Comparison of ENCODE assay signal across 17 cellular contexts in the genomic region with DNA sequence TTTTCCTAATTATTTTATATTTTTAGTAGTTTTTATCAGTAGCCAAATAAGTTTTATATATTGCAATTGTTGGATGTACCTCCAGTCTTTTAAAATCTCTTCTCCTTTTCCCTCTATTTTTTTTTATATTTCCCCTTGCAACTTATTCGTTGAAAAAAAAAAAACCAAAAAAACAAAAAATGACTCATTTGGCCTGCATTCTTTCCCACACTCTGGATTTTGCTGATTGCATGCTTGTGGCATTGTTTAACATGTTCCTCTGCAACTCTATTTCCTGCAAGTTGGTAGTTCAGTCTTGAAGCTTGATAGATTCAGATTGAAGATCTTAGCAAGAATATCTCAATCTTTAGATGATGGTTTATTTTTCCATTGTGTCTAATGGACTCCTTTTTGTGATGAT.
A peak's percentile ranks its signal among the peaks of the same experiment; 100 is the strongest.
DNase-seq lines count a peak whose midpoint lies in the region; ATAC-seq and FAIRE-seq lines count a peak whose summit lies in the region.
"Had no signal": no experiment of that assay in that cellular context is flagged by ENCODE, and none has a peak within 500 bp of the region (broad histone marks: within the 10 kb centered on the region; RNA-seq: fewer than 3 reads in every experiment).

No MANE protein-coding gene starts in this region.

- H3K27me3 Mint-ChIP-seq in activated T-cell treated with anti-CD3 and anti-CD28 coated beads, Interleukin-2, amount 50 U/mL, for 4 hours (ENCODE audit: low read depth), result no peaks in the 10 kb centered on the region
- H3K27me3 Mint-ChIP-seq: stimulated activated naive CD8-positive, alpha-beta T cell treated with anti-CD3 and anti-CD28 coated beads, Interleukin-15, amount 100 ng/mL, for 72 hours had no signal

- peak; percentile 93 for FAIRE-seq in RCC 7860 (lab: Jason Lieb, UNC)
- peak; percentile 74 for FAIRE-seq in endometrium (lab: Jason Lieb, UNC)

- no peaks in the 10 kb centered on the region for H3K4me1 Mint-ChIP-seq in activated T-cell treated with anti-CD3 and anti-CD28 coated beads, Interleukin-2, amount 50 U/mL, for 4 hours (ENCODE audit: low read depth)
- H3K4me1 Mint-ChIP-seq: CD8-positive, alpha-beta memory T cell; stimulated activated naive CD8-positive, alpha-beta T cell treated with anti-CD3 and anti-CD28 coated beads, Interleukin-15, amount 100 ng/mL, for 72 hours had no signal

- ATAC-seq in HG03354 (IDR thresholded peaks at IDR 0.05; ENCODE audit: poor library complexity, severe bottlenecking, unreplicated experiment), result no peak
- no peak for ATAC-seq in activated T-cell treated with anti-CD3 and anti-CD28 coated beads, Interleukin-2, amount 50 U/mL, for 4 hours
- ATAC-seq: left lobe of liver; stimulated activated naive CD8-positive, alpha-beta T cell treated with anti-CD3 and anti-CD28 coated beads, Interleukin-15, amount 100 ng/mL, for 72 hours had no signal

- H3K4me1 ChIP-seq in mesodermal cell (ENCODE audit: control insufficient read depth, insufficient read depth, low read length, poor library complexity, severe bottlenecking), result peaks cover 26% of the 10 kb centered on the region

- no peaks in the 10 kb centered on the region for H3K36me3 Mint-ChIP-seq in activated T-cell treated with anti-CD3 and anti-CD28 coated beads, Interleukin-2, amount 50 U/mL, for 4 hours (ENCODE audit: insufficient read depth)
- H3K36me3 Mint-ChIP-seq: CD8-positive, alpha-beta memory T cell had no signal

- peak overlapping the region; percentile 78 for H3K27ac ChIP-seq in mesodermal cell (ENCODE audit: low read depth, low read length, severe bottlenecking)
- H3K27ac ChIP-seq: cardiac muscle cell, esophagus muscularis mucosa had no signal

- DNase-seq in AG20443 (ENCODE audit: low spot score), result peak; percentile 63
- peak; percentile 73 for DNase-seq in RCC 7860 (ENCODE audit: low spot score)
- no peak for DNase-seq in NCI-H1417 treated with DMSO at 0.1 percent for 48 hours (lab: John Stamatoyannopoulos, UW)
- DNase-seq in CD1c-positive myeloid dendritic cell (ENCODE audit: extremely low spot score), result no peak
- no peak for DNase-seq in activated T-cell treated with anti-CD3 and anti-CD28 coated beads, Interleukin-2, amount 50 U/mL, for 4 hours
- DNase-seq: CD8-positive, alpha-beta memory T cell; NCI-H1105; NCI-H510A treated with DMSO at 0.1 percent for 48 hours; occipital lobe; SIG-M5; stimulated activated naive CD8-positive, alpha-beta T cell treated with anti-CD3 and anti-CD28 coated beads, Interleukin-15, amount 100 ng/mL, for 72 hours had no signal

- no peaks in the 10 kb centered on the region for H3K36me3 ChIP-seq in mesodermal cell (ENCODE audit: control insufficient read depth, insufficient read depth, low read length)
- H3K36me3 ChIP-seq: cardiac muscle cell, esophagus muscularis mucosa had no signal

- no peak overlapping the region for H3K4me3 ChIP-seq in mesodermal cell (ENCODE audit: extremely low read depth, insufficient read depth, low read length, poor library complexity, severe bottlenecking)
- H3K4me3 ChIP-seq: cardiac muscle cell, esophagus muscularis mucosa had no signal

- H3K9me3 ChIP-seq in mesodermal cell (ENCODE audit: control insufficient read depth, low read length), result no peaks in the 10 kb centered on the region
- H3K9me3 ChIP-seq: esophagus muscularis mucosa had no signal

- peaks cover 6% of the 10 kb centered on the region for H3K9me3 Mint-ChIP-seq in activated T-cell treated with anti-CD3 and anti-CD28 coated beads, Interleukin-2, amount 50 U/mL, for 4 hours
- H3K9me3 Mint-ChIP-seq: stimulated activated naive CD8-positive, alpha-beta T cell treated with anti-CD3 and anti-CD28 coated beads, Interleukin-15, amount 100 ng/mL, for 72 hours had no signal

- no peak overlapping the region for H3K4me3 Mint-ChIP-seq in activated T-cell treated with anti-CD3 and anti-CD28 coated beads, Interleukin-2, amount 50 U/mL, for 4 hours
- H3K4me3 Mint-ChIP-seq: CD8-positive, alpha-beta memory T cell; stimulated activated naive CD8-positive, alpha-beta T cell treated with anti-CD3 and anti-CD28 coated beads, Interleukin-15, amount 100 ng/mL, for 72 hours had no signal

- WGBS in mesodermal cell (ENCODE audit: insufficient coverage in 2 of 2), 2 experiments, result 33 to 57% methylated on average over 1 of the region's 1 CpG

Comparison
In these comparisons a context has a peak if more than half of its experiments do, and no peak if none do; other contexts are left out.
1. DNase-seq: peak in AG20443 (single experiment) and RCC 7860 (single experiment); none in NCI-H1417 treated with DMSO at 0.1 percent for 48 hours (single experiment), CD1c-positive myeloid dendritic cell (single experiment) and activated T-cell treated with anti-CD3 and anti-CD28 coated beads, Interleukin-2, amount 50 U/mL, for 4 hours (single experiment).